ENCODE assay signal across 8 cellular contexts in the genomic region with DNA sequence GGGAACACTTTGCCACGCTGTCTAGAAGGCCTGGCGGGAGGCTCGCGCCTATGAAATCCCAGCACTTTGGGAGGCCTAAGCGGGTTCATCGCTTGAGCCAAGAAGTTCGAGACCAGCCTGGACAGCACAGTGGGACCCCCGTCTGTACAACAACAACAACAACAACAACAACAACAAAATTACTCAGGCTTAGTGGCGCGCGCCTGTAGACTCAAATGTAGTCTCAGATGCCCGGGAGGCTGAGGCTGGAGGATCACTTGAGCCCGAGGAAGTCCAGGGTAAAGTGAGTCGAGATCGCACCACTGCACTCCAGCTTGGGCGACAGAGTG. TPM values are rescaled to one million over a fixed set of nuclear protein-coding genes. Genes with fewer than 3 reads are reported as not detected.
DNase-seq lines count a peak whose midpoint lies in the region; ATAC-seq and TF ChIP-seq lines count a peak whose summit lies in the region.

No MANE protein-coding gene starts in this region.

- peaks cover 11% of the 10 kb centered on the region for H3K4me1 Mint-ChIP-seq in T-helper 2 cell treated with Interferon-gamma antibody and Interleukin-4, amounts not matched to agents 5 μg/mL and 100 μg/mL, for 36 hours (ENCODE audit: low read depth)
- H3K4me1 Mint-ChIP-seq in activated CD8-positive, alpha-beta T cell treated with anti-CD3 and anti-CD28 coated beads for 36 hours (ENCODE audit: low read depth): peaks cover 24% of the 10 kb centered on the region

- H3K27ac Mint-ChIP-seq in T-helper 2 cell treated with Interferon-gamma antibody and Interleukin-4, amounts not matched to agents 5 μg/mL and 100 μg/mL, for 36 hours: peak overlapping the region; percentile 80
- peak overlapping the region; percentile 73 for H3K27ac Mint-ChIP-seq in activated CD8-positive, alpha-beta T cell treated with anti-CD3 and anti-CD28 coated beads for 36 hours

- no peaks in the 10 kb centered on the region for H3K27me3 Mint-ChIP-seq in T-helper 2 cell treated with Interferon-gamma antibody and Interleukin-4, amounts not matched to agents 5 μg/mL and 100 μg/mL, for 36 hours (ENCODE audit: low read depth)
- no peaks in the 10 kb centered on the region for H3K27me3 Mint-ChIP-seq in activated CD8-positive, alpha-beta T cell treated with anti-CD3 and anti-CD28 coated beads for 36 hours

- 21 to 38% (median 27%) methylated on average over 15 to 16 of the region's 16 CpGs for WGBS in stomach, 5 donors

- H3K9ac ChIP-seq in iPS-20b (ENCODE audit: low read depth, low read length): peak overlapping the region; percentile 80; the same call in 1 of the 2 replicates

- peaks cover 56% of the 10 kb centered on the region for H3K36me3 Mint-ChIP-seq in T-helper 2 cell treated with Interferon-gamma antibody and Interleukin-4, amounts not matched to agents 5 μg/mL and 100 μg/mL, for 36 hours (ENCODE audit: low read depth)
- H3K36me3 Mint-ChIP-seq in activated CD8-positive, alpha-beta T cell treated with anti-CD3 and anti-CD28 coated beads for 36 hours (ENCODE audit: low read depth): peaks cover 4% of the 10 kb centered on the region

- ATAC-seq in activated CD8-positive, alpha-beta T cell treated with anti-CD3 and anti-CD28 coated beads for 36 hours: no peak
- ATAC-seq in HG02571 (IDR thresholded peaks at IDR 0.05; ENCODE audit: unreplicated experiment): no peak

- H3K36me3 ChIP-seq in iPS-20b (ENCODE audit: insufficient read depth, low read depth, low read length) (peaks cover 11% of the 10 kb centered on the region; the same call in 1 of the 2 replicates), stomach (peaks cover 0 to 5% (median 0%) of the 10 kb centered on the region in 4 donors)

- CTCF ChIA-PET in activated CD8-positive, alpha-beta T cell treated with anti-CD3 and anti-CD28 coated beads for 36 hours (lab: Charles Lee): interaction anchor here (0.7 to 1.7 kb wide), 6 partner anchors 8 to 90 kb away, joined by 3 to 5 read pairs (median 3); no protein-coding TSS in a partner anchor

- H3K27me3 ChIP-seq in iPS-20b (ENCODE audit: insufficient read depth, low read length): peaks cover 29% of the 10 kb centered on the region; the same call in 1 of the 2 replicates
- H3K27me3 ChIP-seq in stomach: peaks cover 0 to 53% (median 0%) of the 10 kb centered on the region in 3 donors

- TF ChIP-seq CTCF in activated CD8-positive, alpha-beta T cell treated with anti-CD3 and anti-CD28 coated beads for 36 hours (IDR thresholded peaks at IDR 0.05): no peak
- no peak for TF ChIP-seq CTCF in stomach (IDR thresholded peaks at IDR 0.05)

- TF ChIP-seq EP300 in stomach (IDR thresholded peaks at IDR 0.05): no peak

- H3K9me3 Mint-ChIP-seq in T-helper 2 cell treated with Interferon-gamma antibody and Interleukin-4, amounts not matched to agents 5 μg/mL and 100 μg/mL, for 36 hours: no peaks in the 10 kb centered on the region
- no peaks in the 10 kb centered on the region for H3K9me3 Mint-ChIP-seq in activated CD8-positive, alpha-beta T cell treated with anti-CD3 and anti-CD28 coated beads for 36 hours

- intact Hi-C loops in activated CD8-positive, alpha-beta T cell treated with anti-CD3 and anti-CD28 coated beads for 36 hours (cut with micrococcal nuclease): loop anchor here (5.0 kb wide), 1 partner anchor 83 kb away; no protein-coding TSS in a partner anchor
- intact Hi-C loops in stomach (cut with DNase I; ENCODE audit: low total_unique reads): no loop called here

- no peak for TF ChIP-seq POLR2A in stomach (IDR thresholded peaks at IDR 0.05)

- H3K4me3 Mint-ChIP-seq in T-helper 2 cell treated with Interferon-gamma antibody and Interleukin-4, amounts not matched to agents 5 μg/mL and 100 μg/mL, for 36 hours: peak overlapping the region; percentile 79
- peak overlapping the region; percentile 65 for H3K4me3 Mint-ChIP-seq in activated CD8-positive, alpha-beta T cell treated with anti-CD3 and anti-CD28 coated beads for 36 hours

- no peak for DNase-seq in T-helper 2 cell treated with Interferon-gamma antibody and Interleukin-4, amounts not matched to agents 5 μg/mL and 100 μg/mL, for 36 hours (ENCODE audit: low spot score)
- DNase-seq in T-helper 2 cell: no peak
- no peak for DNase-seq in activated CD8-positive, alpha-beta T cell treated with anti-CD3 and anti-CD28 coated beads for 36 hours
- DNase-seq in stomach: no peak
- DNase-seq in COLO668 (lab: John Stamatoyannopoulos, UW; ENCODE audit: unreplicated experiment): no peak
- DNase-seq in NCI-H1436 treated with DMSO at 0.1 percent for 48 hours (lab: John Stamatoyannopoulos, UW): no peak

- H3K4me1 ChIP-seq in iPS-20b (ENCODE audit: insufficient read depth, low read length) (peaks cover 22% of the 10 kb centered on the region; the same call in 1 of the 2 replicates), stomach (peaks cover 0 to 27% (median 19%) of the 10 kb centered on the region in 4 donors)

- peak overlapping the region; percentile 71; the same call in 1 of the 2 replicates for H3K4me3 ChIP-seq in iPS-20b (ENCODE audit: low read length)
- H3K4me3 ChIP-seq in stomach: peak overlapping the region; percentile 46 to 67 (median 60)

- POLR2A ChIA-PET in activated CD8-positive, alpha-beta T cell treated with anti-CD3 and anti-CD28 coated beads for 36 hours (lab: Charles Lee): interaction anchor here (0.8 to 2.8 kb wide), 10 partner anchors 15 to 136 kb away, joined by 3 to 20 read pairs (median 4); partner anchors contain the start of gene SLFN11

- no peak overlapping the region for H3K27ac ChIP-seq in iPS-20b (ENCODE audit: low read length)
- H3K27ac ChIP-seq in stomach: peak overlapping the region in 3 of 5 donors; percentile 80 to 82 (median 80)

- H3K9me3 ChIP-seq in iPS-20b (ENCODE audit: insufficient read depth, low read depth, low read length) (no peaks in the 10 kb centered on the region), stomach (no peaks in the 10 kb centered on the region)

RNA-seq across cellular contexts. Expression of gene SLFN13, which starts 0.3 kb away (rescaled TPM):
- total RNA-seq in activated CD8-positive, alpha-beta T cell treated with anti-CD3 and anti-CD28 coated beads for 36 hours: 10 to 100 TPM; 39.9 to 41.8 TPM
- total RNA-seq in stomach: 10 to 100 TPM in 2 of 5 donors, 1 to 10 TPM in 2, under 1 TPM in 1; 0.87 to 25.0 (median 7.5) TPM
- polyA plus RNA-seq in stomach: 1 to 10 TPM; 1.8 to 2.4 (median 2.1) TPM

RNA-seq across cellular contexts. Expression of gene SLFN12, which starts 16.6 kb away (rescaled TPM):
- 1 to 10 TPM; 5.1 to 6.3 TPM for total RNA-seq in activated CD8-positive, alpha-beta T cell treated with anti-CD3 and anti-CD28 coated beads for 36 hours
- 100 to 1,000 TPM in 1 of 5 donors, 10 to 100 TPM in 2, 1 to 10 TPM in 2; 1.3 to 182 (median 14.3) TPM for total RNA-seq in stomach
- 1 to 10 TPM in 2 of 3 donors, under 1 TPM in 1; 0.85 to 3.1 (median 2.9) TPM for polyA plus RNA-seq in stomach
